In the genomic region with DNA sequence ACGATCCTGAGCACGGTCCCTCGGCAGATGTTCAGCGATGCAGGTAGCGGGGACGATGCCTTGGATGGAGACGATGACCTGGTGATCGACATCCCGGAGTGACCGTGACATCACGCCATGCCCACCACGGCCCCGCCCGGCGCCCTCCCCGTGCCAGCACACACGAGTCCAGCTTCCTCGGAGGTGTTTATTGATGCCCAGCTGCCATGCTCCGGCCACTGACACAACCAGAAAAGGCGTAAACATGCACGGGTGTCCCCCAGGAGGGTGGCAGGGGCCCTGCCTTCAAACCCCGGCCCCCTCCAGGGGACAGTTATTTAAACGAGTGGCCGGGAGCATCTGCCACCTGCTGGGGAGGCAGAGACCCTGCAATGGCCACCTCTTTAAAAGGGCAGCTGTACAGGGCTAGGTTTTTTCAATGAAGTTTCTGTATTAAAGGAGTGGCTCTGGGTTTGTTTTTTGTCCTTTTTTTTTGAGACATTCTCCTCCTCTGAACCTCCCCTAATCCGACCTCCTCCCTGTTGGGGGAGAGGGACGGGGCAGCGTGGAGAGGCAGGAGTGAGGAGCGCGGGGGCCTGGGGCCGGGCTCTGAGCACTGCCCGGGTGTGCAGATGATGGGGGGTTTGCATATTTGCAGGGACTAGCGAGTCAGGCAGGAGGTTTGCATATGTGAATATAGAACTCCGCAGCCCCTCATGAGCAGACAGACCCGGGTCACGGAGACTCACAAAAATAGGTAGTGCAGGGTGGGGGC, we compare ENCODE assay signal across 9 cellular contexts. TPM values are rescaled to one million over a fixed set of nuclear protein-coding genes. Genes with fewer than 3 reads are reported as not detected.
A peak's percentile ranks its signal among the peaks of the same experiment; 100 is the strongest.
DNase-seq lines count a peak whose midpoint lies in the region; ATAC-seq, FAIRE-seq and TF ChIP-seq lines count a peak whose summit lies in the region.
"Had no signal": no experiment of that assay in that cellular context is flagged by ENCODE, and none has a peak within 500 bp of the region (broad histone marks: within the 10 kb centered on the region; RNA-seq: fewer than 3 reads in every experiment).

No MANE protein-coding gene starts in this region.

- H4K20me1 ChIP-seq in HepG2 (ENCODE audit: insufficient read depth, low read length) = no peaks in the 10 kb centered on the region

- TF ChIP-seq POLR2A in HepG2 (IDR thresholded peaks at IDR 0.05; ENCODE audit: insufficient read depth in 1 of 2, low read depth in 2 of 2, low read length in 2 of 2) = no peak

- peak; percentile 75 for TF ChIP-seq RAD21 in HepG2 (CRISPR knock-in tag; IDR thresholded peaks at IDR 0.05)

- CTCF ChIA-PET in HepG2 (lab: Yijun Ruan, JAX; ENCODE audit: low intra/inter-chr PET ratio, low total read pairs) = interaction anchor here (1.1 kb wide), 1 partner anchor 143 kb away, joined by 3 read pairs; no protein-coding TSS in a partner anchor

- TF ChIP-seq EP300 in HepG2 (IDR thresholded peaks at IDR 0.05; ENCODE audit: low read depth in 2 of 2, low read length in 2 of 2) (no peak), HepG2 (CRISPR knock-in tag; IDR thresholded peaks at IDR 0.05; ENCODE audit: borderline replicate concordance) (no peak)

- POLR2A ChIA-PET in HepG2 (lab: Yijun Ruan, JAX) = interaction anchor here (2.1 kb wide), 1 partner anchor 32 kb away, joined by 8 read pairs; a partner anchor contains a TSS

- H3K4me1 ChIP-seq in HepG2 (ENCODE audit: insufficient read depth, low read length) = peaks cover 17% of the 10 kb centered on the region

- H3K79me2 ChIP-seq in HepG2 (ENCODE audit: insufficient read depth, low read length) = no peaks in the 10 kb centered on the region

- H3K4me2 ChIP-seq in HepG2 (ENCODE audit: low read depth, low read length) = no peak overlapping the region

- H2AFZ ChIP-seq in HepG2 (ENCODE audit: low read length) = no peak overlapping the region

- H3K27me3 ChIP-seq in bronchial epithelial cell (ENCODE audit: control insufficient read depth, insufficient read depth, low read length) (peaks cover 9% of the 10 kb centered on the region), HepG2 (ENCODE audit: control insufficient read depth in 1 of 2, insufficient read depth in 2 of 2, low read length in 2 of 2) (peaks cover 6 to 14% of the 10 kb centered on the region in 2 experiments; a peak in 4 of 5 replicates)

- H3K4me3 ChIP-seq in bronchial epithelial cell (ENCODE audit: low read depth, low read length) = no peak overlapping the region
- H3K4me3 ChIP-seq in HepG2 (replicated peaks in 1 of 3; ENCODE audit: insufficient read depth in 1 of 3, low read depth in 2 of 3, low read length in 3 of 3) = no peak overlapping the region

- DNase-seq in COLO668 (lab: John Stamatoyannopoulos, UW; ENCODE audit: unreplicated experiment) (peak; percentile 74), GM20000 (ENCODE audit: low spot score) (peak; percentile 84), SHP77 (lab: John Stamatoyannopoulos, UW) (peak; percentile 52 to 77), bronchial epithelial cell (ENCODE audit: low read depth) (no peak), HepG2 (ENCODE audit: low spot score) (peak; percentile 54), urothelium cell line (ENCODE audit: low spot score) (peak; percentile 53), C1 segment of cervical spinal cord (lab: John Stamatoyannopoulos, UW) (no peak)

- peak; percentile 63 for ATAC-seq in HepG2
- no peak for ATAC-seq in HG03025 (IDR thresholded peaks at IDR 0.05; ENCODE audit: low FRiP score, unreplicated experiment)

- FAIRE-seq in bronchial epithelial cell (lab: Jason Lieb, UNC) = no peak
- peak; percentile 72 for FAIRE-seq in HepG2 (lab: Jason Lieb, UNC)
- no peak for FAIRE-seq in urothelium cell line (lab: Jason Lieb, UNC)

- H3K9me3 ChIP-seq in HepG2 (ENCODE audit: low read length) = no peaks in the 10 kb centered on the region

- no peak overlapping the region for H3K27ac ChIP-seq in HepG2 (ENCODE audit: extremely low read length, insufficient read depth, low read length)

- peak; percentile 74 for TF ChIP-seq CTCF in GM20000 (IDR thresholded peaks at IDR 0.05; ENCODE audit: extremely low read depth, missing control alignments)
- TF ChIP-seq CTCF in bronchial epithelial cell (IDR thresholded peaks at IDR 0.05; ENCODE audit: insufficient read depth, low read length, severe bottlenecking) = peak; percentile 84
- peak; percentile 78 for TF ChIP-seq CTCF in HepG2 (CRISPR knock-in tag; IDR thresholded peaks at IDR 0.05)

- WGBS in HepG2 (ENCODE audit: low lambda C conversion rate) = 82% methylated on average over 35 of the region's 35 CpGs

- intact Hi-C loops in HepG2 (cut with micrococcal nuclease; ENCODE audit: unreplicated experiment) = no loop called here

- BruUV-seq in HepG2 (replicated peaks; lab: Mats Ljungman, UMichigan) = no TSS peak

- in situ Hi-C loops in HepG2 (cut with HindIII; ENCODE audit: extremely low pct_ligation_motif_present, low pct_unique_long_range_greater_than_20kb) = loop anchor here (10.0 kb wide), 1 partner anchor 141 kb away; a partner anchor contains a TSS

- peaks cover 7% of the 10 kb centered on the region for H3K36me3 ChIP-seq in bronchial epithelial cell (ENCODE audit: control insufficient read depth, insufficient read depth, low read length)
- peaks cover 0 to 3% of the 10 kb centered on the region in 2 experiments; a peak in 1 of 5 replicates for H3K36me3 ChIP-seq in HepG2 (replicated peaks in 1 of 2; ENCODE audit: control insufficient read depth in 1 of 2, insufficient read depth in 2 of 2, low read length in 2 of 2)

- no peak overlapping the region for H3K9ac ChIP-seq in HepG2 (ENCODE audit: insufficient read depth, low read depth, low read length)

RNA-seq across cellular contexts. Expression of a gene that starts 5.3 kb away (rescaled TPM):
- total RNA-seq in bronchial epithelial cell (not detected in 2 replicates), HepG2 (2016; rRNA removed; fragmentation: Illumina TruSeq; extraction: Trizol) (0.15 and 0.21 TPM in 2 replicates)
- not detected in 2 replicates for total RNA-seq in HepG2 (2016; cell fraction: cytosol; rRNA removed; fragmentation: Illumina TruSeq; extraction: Trizol; ENCODE audit: low read depth)
- 0.24 TPM in 1 of 2 replicates, not detected in the other for total RNA-seq in HepG2 (2016; cell fraction: insoluble cytoplasmic fraction; rRNA removed; fragmentation: Illumina TruSeq; extraction: Trizol)
- not detected in 2 replicates for total RNA-seq in HepG2 (2016; cell fraction: membrane; rRNA removed; fragmentation: Illumina TruSeq; extraction: Trizol)
- total RNA-seq in HepG2 (2016; cell fraction: nucleus; rRNA removed; fragmentation: Illumina TruSeq; extraction: Trizol) = 0.22 TPM in 1 of 2 replicates, not detected in the other
- 0.55 and 1.4 TPM in 2 replicates for polyA plus RNA-seq in HepG2 (2011; rRNA removed)
- 0.36 and 0.52 TPM in 2 replicates for polyA plus RNA-seq in HepG2 (2011; cell fraction: cytosol; rRNA removed)
- 4.4 and 6.3 TPM in 2 replicates for polyA plus RNA-seq in HepG2 (2011; cell fraction: nucleus; rRNA removed)
- polyA plus RNA-seq in HepG2 (2012) = 0.52 and 0.72 TPM in 2 replicates
- not detected in 2 replicates for polyA plus RNA-seq in HepG2 (2016; cell fraction: cytosol; fragmentation: Illumina TruSeq; extraction: Trizol; ENCODE audit: low read depth)
- not detected in 2 replicates for polyA plus RNA-seq in HepG2 (2016; cell fraction: insoluble cytoplasmic fraction; fragmentation: Illumina TruSeq; extraction: Trizol; ENCODE audit: low read depth)
- not detected in 2 replicates for polyA plus RNA-seq in HepG2 (2016; cell fraction: membrane; fragmentation: Illumina TruSeq; extraction: Trizol; ENCODE audit: low read depth)
- polyA plus RNA-seq in HepG2 (2016; cell fraction: nucleus; fragmentation: Illumina TruSeq; extraction: Trizol; ENCODE audit: insufficient read depth, low read depth) = 0.66 and 1.1 TPM in 2 replicates
- polyA minus RNA-seq in HepG2 (2011; rRNA and poly(A)+ RNA removed; ENCODE audit: low replicate concordance) = 0.12 and 0.37 TPM in 2 replicates
- polyA minus RNA-seq in HepG2 (2011; cell fraction: cytosol; rRNA and poly(A)+ RNA removed) = not detected in 2 replicates
- not detected in 2 replicates for polyA minus RNA-seq in HepG2 (2011; cell fraction: nucleus; rRNA and poly(A)+ RNA removed)
- total RNA-seq: T-helper 1 cell treated with Interleukin-12 subunit alpha and Interleukin-12 subunit beta and Interleukin-4 antibody, amounts not matched to agents 30 ng/mL and 1 ng/mL, for 36 hours had no signal

RNA-seq across cellular contexts. Expression of a gene that starts 9.5 kb away (rescaled TPM):
- 15.1 and 22.6 TPM in 2 replicates for total RNA-seq in bronchial epithelial cell
- 39.5 and 45.6 TPM in 2 replicates for total RNA-seq in HepG2 (2016; rRNA removed; fragmentation: Illumina TruSeq; extraction: Trizol)
- total RNA-seq in HepG2 (2016; cell fraction: cytosol; rRNA removed; fragmentation: Illumina TruSeq; extraction: Trizol; ENCODE audit: low read depth) = 18.9 and 22.7 TPM in 2 replicates
- 35.1 and 45.9 TPM in 2 replicates for total RNA-seq in HepG2 (2016; cell fraction: insoluble cytoplasmic fraction; rRNA removed; fragmentation: Illumina TruSeq; extraction: Trizol)
- total RNA-seq in HepG2 (2016; cell fraction: membrane; rRNA removed; fragmentation: Illumina TruSeq; extraction: Trizol) = 25.0 and 29.9 TPM in 2 replicates
- 25.3 and 33.1 TPM in 2 replicates for total RNA-seq in HepG2 (2016; cell fraction: nucleus; rRNA removed; fragmentation: Illumina TruSeq; extraction: Trizol)
- polyA plus RNA-seq in HepG2 (2011; rRNA removed) = 25.8 and 28.4 TPM in 2 replicates
- 25.4 and 28.1 TPM in 2 replicates for polyA plus RNA-seq in HepG2 (2011; cell fraction: cytosol; rRNA removed)
- polyA plus RNA-seq in HepG2 (2011; cell fraction: nucleus; rRNA removed) = 71.2 and 71.9 TPM in 2 replicates
- 26.9 and 29.3 TPM in 2 replicates for polyA plus RNA-seq in HepG2 (2012)
- polyA plus RNA-seq in HepG2 (2016; cell fraction: cytosol; fragmentation: Illumina TruSeq; extraction: Trizol; ENCODE audit: low read depth) = 26.1 and 33.3 TPM in 2 replicates
- polyA plus RNA-seq in HepG2 (2016; cell fraction: insoluble cytoplasmic fraction; fragmentation: Illumina TruSeq; extraction: Trizol; ENCODE audit: low read depth) = 59.9 and 67.8 TPM in 2 replicates
- 33.8 and 33.9 TPM in 2 replicates for polyA plus RNA-seq in HepG2 (2016; cell fraction: membrane; fragmentation: Illumina TruSeq; extraction: Trizol; ENCODE audit: low read depth)
- 83.7 and 87.4 TPM in 2 replicates for polyA plus RNA-seq in HepG2 (2016; cell fraction: nucleus; fragmentation: Illumina TruSeq; extraction: Trizol; ENCODE audit: insufficient read depth, low read depth)
- polyA minus RNA-seq in HepG2 (2011; rRNA and poly(A)+ RNA removed; ENCODE audit: low replicate concordance) = 9.4 and 17.6 TPM in 2 replicates
- 5.5 and 10.9 TPM in 2 replicates for polyA minus RNA-seq in HepG2 (2011; cell fraction: cytosol; rRNA and poly(A)+ RNA removed)
- polyA minus RNA-seq in HepG2 (2011; cell fraction: nucleus; rRNA and poly(A)+ RNA removed) = 15.3 and 21.1 TPM in 2 replicates

RNA-seq across cellular contexts. Expression of a gene that starts 10.1 kb away (rescaled TPM):
- total RNA-seq in bronchial epithelial cell = 6.0 and 6.8 TPM in 2 replicates
- total RNA-seq in HepG2 (2016; rRNA removed; fragmentation: Illumina TruSeq; extraction: Trizol) = 17.2 and 17.3 TPM in 2 replicates
- total RNA-seq in HepG2 (2016; cell fraction: cytosol; rRNA removed; fragmentation: Illumina TruSeq; extraction: Trizol; ENCODE audit: low read depth) = 14.2 TPM in 2 replicates
- total RNA-seq in HepG2 (2016; cell fraction: insoluble cytoplasmic fraction; rRNA removed; fragmentation: Illumina TruSeq; extraction: Trizol) = 15.1 and 16.3 TPM in 2 replicates
- total RNA-seq in HepG2 (2016; cell fraction: membrane; rRNA removed; fragmentation: Illumina TruSeq; extraction: Trizol) = 19.3 and 23.7 TPM in 2 replicates
- 8.3 and 10.3 TPM in 2 replicates for total RNA-seq in HepG2 (2016; cell fraction: nucleus; rRNA removed; fragmentation: Illumina TruSeq; extraction: Trizol)
- 12.6 and 16.3 TPM in 2 replicates for polyA plus RNA-seq in HepG2 (2011; rRNA removed)
- polyA plus RNA-seq in HepG2 (2011; cell fraction: cytosol; rRNA removed) = 12.2 and 16.8 TPM in 2 replicates
- polyA plus RNA-seq in HepG2 (2011; cell fraction: nucleus; rRNA removed) = 12.7 and 15.6 TPM in 2 replicates
- polyA plus RNA-seq in HepG2 (2012) = 8.7 and 10.3 TPM in 2 replicates
- 11.5 and 15.7 TPM in 2 replicates for polyA plus RNA-seq in HepG2 (2016; cell fraction: cytosol; fragmentation: Illumina TruSeq; extraction: Trizol; ENCODE audit: low read depth)
- 23.3 and 25.6 TPM in 2 replicates for polyA plus RNA-seq in HepG2 (2016; cell fraction: insoluble cytoplasmic fraction; fragmentation: Illumina TruSeq; extraction: Trizol; ENCODE audit: low read depth)
- 18.8 and 21.7 TPM in 2 replicates for polyA plus RNA-seq in HepG2 (2016; cell fraction: membrane; fragmentation: Illumina TruSeq; extraction: Trizol; ENCODE audit: low read depth)
- 21.5 and 22.8 TPM in 2 replicates for polyA plus RNA-seq in HepG2 (2016; cell fraction: nucleus; fragmentation: Illumina TruSeq; extraction: Trizol; ENCODE audit: insufficient read depth, low read depth)
- polyA minus RNA-seq in HepG2 (2011; rRNA and poly(A)+ RNA removed; ENCODE audit: low replicate concordance) = 7.0 and 15.9 TPM in 2 replicates
- polyA minus RNA-seq in HepG2 (2011; cell fraction: cytosol; rRNA and poly(A)+ RNA removed) = 3.3 and 7.2 TPM in 2 replicates
- 8.4 and 11.6 TPM in 2 replicates for polyA minus RNA-seq in HepG2 (2011; cell fraction: nucleus; rRNA and poly(A)+ RNA removed)

RNA-seq across cellular contexts. Expression of a gene that starts 17.5 kb away (rescaled TPM):
- total RNA-seq in bronchial epithelial cell (not detected in 2 replicates), HepG2 (2016; rRNA removed; fragmentation: Illumina TruSeq; extraction: Trizol) (not detected in 2 replicates)
- not detected in 2 replicates for total RNA-seq in HepG2 (2016; cell fraction: cytosol; rRNA removed; fragmentation: Illumina TruSeq; extraction: Trizol; ENCODE audit: low read depth)
- total RNA-seq in HepG2 (2016; cell fraction: insoluble cytoplasmic fraction; rRNA removed; fragmentation: Illumina TruSeq; extraction: Trizol) = not detected in 2 replicates
- total RNA-seq in HepG2 (2016; cell fraction: membrane; rRNA removed; fragmentation: Illumina TruSeq; extraction: Trizol) = not detected in 2 replicates
- total RNA-seq in HepG2 (2016; cell fraction: nucleus; rRNA removed; fragmentation: Illumina TruSeq; extraction: Trizol) = not detected in 2 replicates
- not detected in 2 replicates for polyA plus RNA-seq in HepG2 (2011; rRNA removed)
- polyA plus RNA-seq in HepG2 (2011; cell fraction: cytosol; rRNA removed) = not detected in 2 replicates
- not detected in 2 replicates for polyA plus RNA-seq in HepG2 (2011; cell fraction: nucleus; rRNA removed)
- polyA plus RNA-seq in HepG2 (2012) = not detected in 2 replicates
- polyA plus RNA-seq in HepG2 (2016; cell fraction: cytosol; fragmentation: Illumina TruSeq; extraction: Trizol; ENCODE audit: low read depth) = not detected in 2 replicates
- not detected in 2 replicates for polyA plus RNA-seq in HepG2 (2016; cell fraction: insoluble cytoplasmic fraction; fragmentation: Illumina TruSeq; extraction: Trizol; ENCODE audit: low read depth)
- not detected in 2 replicates for polyA plus RNA-seq in HepG2 (2016; cell fraction: membrane; fragmentation: Illumina TruSeq; extraction: Trizol; ENCODE audit: low read depth)
- not detected in 2 replicates for polyA plus RNA-seq in HepG2 (2016; cell fraction: nucleus; fragmentation: Illumina TruSeq; extraction: Trizol; ENCODE audit: insufficient read depth, low read depth)
- polyA minus RNA-seq in HepG2 (2011; rRNA and poly(A)+ RNA removed; ENCODE audit: low replicate concordance) = not detected in 2 replicates
- not detected in 2 replicates for polyA minus RNA-seq in HepG2 (2011; cell fraction: cytosol; rRNA and poly(A)+ RNA removed)
- polyA minus RNA-seq in HepG2 (2011; cell fraction: nucleus; rRNA and poly(A)+ RNA removed) = not detected in 2 replicates
- total RNA-seq: T-helper 1 cell treated with Interleukin-12 subunit alpha and Interleukin-12 subunit beta and Interleukin-4 antibody, amounts not matched to agents 30 ng/mL and 1 ng/mL, for 36 hours had no signal

RNA-seq across cellular contexts. Expression of a gene that starts 25.6 kb away (rescaled TPM):
- total RNA-seq in bronchial epithelial cell (not detected in 2 replicates), HepG2 (2016; rRNA removed; fragmentation: Illumina TruSeq; extraction: Trizol) (not detected in 2 replicates)
- not detected in 2 replicates for total RNA-seq in HepG2 (2016; cell fraction: cytosol; rRNA removed; fragmentation: Illumina TruSeq; extraction: Trizol; ENCODE audit: low read depth)
- not detected in 2 replicates for total RNA-seq in HepG2 (2016; cell fraction: insoluble cytoplasmic fraction; rRNA removed; fragmentation: Illumina TruSeq; extraction: Trizol)
- total RNA-seq in HepG2 (2016; cell fraction: membrane; rRNA removed; fragmentation: Illumina TruSeq; extraction: Trizol) = not detected in 2 replicates
- not detected in 2 replicates for total RNA-seq in HepG2 (2016; cell fraction: nucleus; rRNA removed; fragmentation: Illumina TruSeq; extraction: Trizol)
- 0.24 TPM in 1 of 2 replicates, not detected in the other for polyA plus RNA-seq in HepG2 (2011; rRNA removed)
- polyA plus RNA-seq in HepG2 (2011; cell fraction: cytosol; rRNA removed) = not detected in 2 replicates
- polyA plus RNA-seq in HepG2 (2011; cell fraction: nucleus; rRNA removed) = 0.10 and 0.54 TPM in 2 replicates
- not detected in 2 replicates for polyA plus RNA-seq in HepG2 (2012)
- polyA plus RNA-seq in HepG2 (2016; cell fraction: cytosol; fragmentation: Illumina TruSeq; extraction: Trizol; ENCODE audit: low read depth) = not detected in 2 replicates
- not detected in 2 replicates for polyA plus RNA-seq in HepG2 (2016; cell fraction: insoluble cytoplasmic fraction; fragmentation: Illumina TruSeq; extraction: Trizol; ENCODE audit: low read depth)
- polyA plus RNA-seq in HepG2 (2016; cell fraction: membrane; fragmentation: Illumina TruSeq; extraction: Trizol; ENCODE audit: low read depth) = not detected in 2 replicates
- polyA plus RNA-seq in HepG2 (2016; cell fraction: nucleus; fragmentation: Illumina TruSeq; extraction: Trizol; ENCODE audit: insufficient read depth, low read depth) = not detected in 2 replicates
- polyA minus RNA-seq in HepG2 (2011; rRNA and poly(A)+ RNA removed; ENCODE audit: low replicate concordance) = 0.72 TPM in 1 of 2 replicates, not detected in the other
- polyA minus RNA-seq in HepG2 (2011; cell fraction: cytosol; rRNA and poly(A)+ RNA removed) = not detected in 2 replicates
- polyA minus RNA-seq in HepG2 (2011; cell fraction: nucleus; rRNA and poly(A)+ RNA removed) = not detected in 2 replicates

Comparison
In these comparisons a context has a peak if more than half of its experiments do, and no peak if none do; other contexts are left out.
1. DNase-seq: peak in COLO668 (single experiment), GM20000 (single experiment), SHP77 (2 of 2), HepG2 (single experiment) and urothelium cell line (single experiment); none in bronchial epithelial cell (single experiment) and C1 segment of cervical spinal cord (0 of 14).
2. Peak in every context shown above with its lines, with median percentiles within 50 percentile points of each other: CTCF ChIP-seq.